19 cellular contexts compared by ENCODE assay signal in the genomic region with DNA sequence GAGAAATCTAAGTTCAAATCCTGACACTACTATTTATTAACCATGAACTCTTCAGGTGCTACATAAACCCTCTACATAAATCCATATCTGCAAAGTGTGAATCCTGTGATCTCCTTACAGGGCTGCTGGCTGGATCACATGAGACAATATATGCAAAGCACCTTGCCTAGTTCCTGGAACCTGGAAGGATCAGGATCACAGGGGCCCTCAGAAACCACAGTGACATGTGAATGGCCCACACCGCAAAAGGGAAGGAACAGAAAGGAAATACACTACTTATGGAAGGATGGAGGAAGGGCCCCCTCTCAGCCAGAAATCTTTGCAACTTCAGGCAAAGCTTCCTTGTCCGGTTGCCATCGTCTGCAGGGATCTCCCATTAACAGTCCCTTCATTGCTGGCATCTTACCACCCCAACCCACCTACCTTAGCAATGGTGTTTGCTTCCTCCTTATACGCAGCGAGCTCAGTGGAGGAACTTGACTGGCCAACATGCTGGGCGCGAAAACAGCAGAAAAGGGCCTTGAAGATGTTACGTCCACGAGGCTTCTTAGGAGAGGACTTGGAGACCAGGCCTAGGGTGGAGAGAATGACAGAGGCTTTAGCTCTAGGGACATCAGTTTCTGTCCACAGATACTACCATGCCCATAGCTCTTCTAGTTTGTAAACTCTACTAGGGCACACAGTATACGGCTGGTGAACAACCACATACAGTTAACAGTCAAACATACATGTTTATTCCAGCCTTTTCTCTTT. TPM values are rescaled to one million over a fixed set of nuclear protein-coding genes. Genes with fewer than 3 reads are reported as not detected.
DNase-seq lines count a peak whose midpoint lies in the region; ATAC-seq and TF ChIP-seq lines count a peak whose summit lies in the region.
"Had no signal": no experiment of that assay in that cellular context is flagged by ENCODE, and none has a peak within 500 bp of the region (broad histone marks: within the 10 kb centered on the region; RNA-seq: fewer than 3 reads in every experiment).

No MANE protein-coding gene starts in this region.

- H3K27me3 Mint-ChIP-seq in activated naive CD4-positive, alpha-beta T cell treated with anti-CD3 and anti-CD28 coated beads, Interleukin-2, amount 50 U/mL, for 24 hours: no peaks in the 10 kb centered on the region
- H3K27me3 Mint-ChIP-seq in T-helper 17 cell (no peaks in the 10 kb centered on the region), type B pancreatic cell (no peaks in the 10 kb centered on the region)
- H3K27me3 Mint-ChIP-seq: stimulated activated memory B cell treated with anti-CD40 and anti-IgM and Interleukin-4, amounts not matched to agents 10 μg/mL and 1 μg/mL and 100 μg/mL, for 72 hours had no signal

- no peak for TF ChIP-seq CTCF in lower lobe of right lung (IDR thresholded peaks at IDR 0.05)
- no peak for TF ChIP-seq CTCF in type B pancreatic cell (conservative IDR thresholded peaks at IDR 0.05)
- no peak for TF ChIP-seq CTCF in GM13976 (IDR thresholded peaks at IDR 0.05; ENCODE audit: borderline replicate concordance, control extremely low read depth, extremely low read depth, insufficient read depth, missing control alignments)

- peak overlapping the region; percentile 13 for H3K27ac ChIP-seq in lower lobe of right lung
- H3K27ac ChIP-seq: brain microvascular endothelial cell had no signal

- H3K27me3 ChIP-seq in lower lobe of right lung (ENCODE audit: low read depth): no peaks in the 10 kb centered on the region
- H3K27me3 ChIP-seq: brain microvascular endothelial cell had no signal

- in situ Hi-C loops in GM13976 (cut with MboI; ENCODE audit: low sequenced_read_pairs, unreplicated experiment): no loop called here

- no peak for DNase-seq in activated naive CD4-positive, alpha-beta T cell treated with Interleukin-2 at 50 U/mL for 16 hours
- DNase-seq in T-helper 17 cell (no peak), lower lobe of right lung (peak; percentile 36), type B pancreatic cell (ENCODE audit: extremely low spot score, unreplicated experiment) (no peak), GM13976 (ENCODE audit: low spot score) (no peak), NCI-H226 (no peak)
- DNase-seq: activated gamma-delta T cell treated with Interleukin-2 at 50 U/mL for 16 hours, brain microvascular endothelial cell, DND-41, left cardiac atrium, NCI-H1436 treated with DMSO at 0.1 percent for 48 hours, NCI-H2227 treated with DMSO at 0.1 percent for 48 hours, retina, SW 1271, trophoblast cell had no signal

- H3K9me3 Mint-ChIP-seq in activated naive CD4-positive, alpha-beta T cell treated with anti-CD3 and anti-CD28 coated beads, Interleukin-2, amount 50 U/mL, for 24 hours: no peaks in the 10 kb centered on the region
- H3K9me3 Mint-ChIP-seq in type B pancreatic cell: no peaks in the 10 kb centered on the region
- H3K9me3 Mint-ChIP-seq: stimulated activated memory B cell treated with anti-CD40 and anti-IgM and Interleukin-4, amounts not matched to agents 10 μg/mL and 1 μg/mL and 100 μg/mL, for 72 hours had no signal

- peak overlapping the region; percentile 87 for H3K27ac Mint-ChIP-seq in activated naive CD4-positive, alpha-beta T cell treated with anti-CD3 and anti-CD28 coated beads, Interleukin-2, amount 50 U/mL, for 24 hours
- H3K27ac Mint-ChIP-seq in T-helper 17 cell: peak overlapping the region; percentile 53
- H3K27ac Mint-ChIP-seq in type B pancreatic cell: peak overlapping the region; percentile 48
- H3K27ac Mint-ChIP-seq: stimulated activated memory B cell treated with anti-CD40 and anti-IgM and Interleukin-4, amounts not matched to agents 10 μg/mL and 1 μg/mL and 100 μg/mL, for 72 hours had no signal

- ATAC-seq in T-helper 17 cell (no peak), lower lobe of right lung (no peak), GM21717 (IDR thresholded peaks at IDR 0.05; ENCODE audit: unreplicated experiment) (no peak)
- ATAC-seq: left cardiac atrium; stimulated activated memory B cell treated with anti-CD40 and anti-IgM and Interleukin-4, amounts not matched to agents 10 μg/mL and 1 μg/mL and 100 μg/mL, for 72 hours had no signal

- peaks cover 72% of the 10 kb centered on the region for H3K36me3 ChIP-seq in lower lobe of right lung

- intact Hi-C loops in lower lobe of right lung (cut with DNase I): no loop called here

- H3K4me1 ChIP-seq in lower lobe of right lung: peaks cover 66% of the 10 kb centered on the region

- no peak overlapping the region for H3K4me3 ChIP-seq in lower lobe of right lung

- peaks cover 6% of the 10 kb centered on the region for H3K36me3 Mint-ChIP-seq in activated naive CD4-positive, alpha-beta T cell treated with anti-CD3 and anti-CD28 coated beads, Interleukin-2, amount 50 U/mL, for 24 hours
- H3K36me3 Mint-ChIP-seq in T-helper 17 cell (ENCODE audit: low read depth): peaks cover 7% of the 10 kb centered on the region
- H3K36me3 Mint-ChIP-seq in type B pancreatic cell: peaks cover 10% of the 10 kb centered on the region

- no peak overlapping the region for H3K4me3 Mint-ChIP-seq in activated naive CD4-positive, alpha-beta T cell treated with anti-CD3 and anti-CD28 coated beads, Interleukin-2, amount 50 U/mL, for 24 hours
- no peak overlapping the region for H3K4me3 Mint-ChIP-seq in T-helper 17 cell
- no peak overlapping the region for H3K4me3 Mint-ChIP-seq in type B pancreatic cell
- H3K4me3 Mint-ChIP-seq: stimulated activated memory B cell treated with anti-CD40 and anti-IgM and Interleukin-4, amounts not matched to agents 10 μg/mL and 1 μg/mL and 100 μg/mL, for 72 hours had no signal

- peaks cover 57% of the 10 kb centered on the region for H3K4me1 Mint-ChIP-seq in activated naive CD4-positive, alpha-beta T cell treated with anti-CD3 and anti-CD28 coated beads, Interleukin-2, amount 50 U/mL, for 24 hours
- H3K4me1 Mint-ChIP-seq in T-helper 17 cell (peaks cover 26% of the 10 kb centered on the region), type B pancreatic cell (ENCODE audit: unreplicated experiment) (peaks cover 16% of the 10 kb centered on the region)

- H3K9me3 ChIP-seq in T-helper 17 cell (ENCODE audit: control insufficient read depth, low read length, poor library complexity, severe bottlenecking): no peaks in the 10 kb centered on the region
- no peaks in the 10 kb centered on the region for H3K9me3 ChIP-seq in lower lobe of right lung

RNA-seq across cellular contexts. Expression of a gene that starts 10.7 kb away (rescaled TPM):
- total RNA-seq in T-helper 17 cell (1 to 10 TPM; 1.3 to 1.4 TPM), lower lobe of right lung (10.8 TPM), type B pancreatic cell (ENCODE audit: low replicate concordance) (4.9 and 6.6 TPM in 2 replicates)
- total RNA-seq: epithelial cell of proximal tubule had no signal

RNA-seq across cellular contexts. Expression of a gene that starts 17.3 kb away (rescaled TPM):
- total RNA-seq in T-helper 17 cell (100 to 1,000 TPM; 114 to 132 TPM), lower lobe of right lung (220 TPM), type B pancreatic cell (ENCODE audit: low replicate concordance) (135 and 183 TPM in 2 replicates)

RNA-seq across cellular contexts. Expression of a gene that starts 46.6 kb away (rescaled TPM):
- total RNA-seq in T-helper 17 cell (10 to 100 TPM; 12.5 to 17.9 TPM), lower lobe of right lung (22.6 TPM), type B pancreatic cell (ENCODE audit: low replicate concordance) (30.4 and 33.0 TPM in 2 replicates)

RNA-seq across cellular contexts. Expression of a gene that starts 56.8 kb away (rescaled TPM):
- total RNA-seq in T-helper 17 cell (1 to 10 TPM; 4.0 to 6.6 TPM), lower lobe of right lung (6.8 TPM), type B pancreatic cell (ENCODE audit: low replicate concordance) (5.1 and 6.0 TPM in 2 replicates)

RNA-seq across cellular contexts. Expression of a gene that starts 57.3 kb away (rescaled TPM):
- total RNA-seq in T-helper 17 cell (10 to 100 TPM; 15.0 to 20.9 TPM), lower lobe of right lung (14.4 TPM), type B pancreatic cell (ENCODE audit: low replicate concordance) (29.3 and 31.1 TPM in 2 replicates)
